In the genomic region with DNA sequence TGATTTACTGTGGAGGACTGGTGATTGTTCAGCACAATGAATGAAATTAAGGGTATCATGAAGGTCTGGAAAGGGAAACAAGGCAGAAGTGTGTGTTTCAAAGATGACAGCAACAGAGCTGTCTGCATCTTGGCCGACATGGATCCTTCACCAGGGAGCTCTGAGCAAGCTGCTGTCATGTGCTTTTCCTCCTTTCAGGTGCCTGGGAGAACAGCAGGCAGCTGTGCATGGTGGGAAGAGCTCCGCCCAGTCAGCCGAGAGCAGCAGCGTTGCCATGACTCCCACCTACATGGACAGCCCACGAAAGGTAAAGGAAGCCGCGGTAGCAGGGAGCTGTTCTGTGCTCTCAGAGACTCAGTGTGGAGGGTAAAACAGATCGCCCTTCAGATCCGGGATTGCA, we compare ENCODE assay signal across 13 cellular contexts.
A peak's percentile ranks its signal among the peaks of the same experiment; 100 is the strongest.
DNase-seq lines count a peak whose midpoint lies in the region; ATAC-seq and TF ChIP-seq lines count a peak whose summit lies in the region.
"Had no signal": no experiment of that assay in that cellular context is flagged by ENCODE, and none has a peak within 500 bp of the region (broad histone marks: within the 10 kb centered on the region; RNA-seq: fewer than 3 reads in every experiment).

No MANE protein-coding gene starts in this region.

- no peak for TF ChIP-seq CTCF in WTC11 (IDR thresholded peaks at IDR 0.05)
- TF ChIP-seq CTCF in osteocyte (IDR thresholded peaks at IDR 0.05) = no peak

- peaks cover 4% of the 10 kb centered on the region; the same call in 1 of the 2 replicates for H3K36me3 Mint-ChIP-seq in WTC11
- peaks cover 12% of the 10 kb centered on the region for H3K36me3 Mint-ChIP-seq in osteocyte (ENCODE audit: unreplicated experiment)
- peaks cover 7% of the 10 kb centered on the region for H3K36me3 Mint-ChIP-seq in T-helper 2 cell treated with Interferon-gamma antibody and Interleukin-4, amounts not matched to agents 5 μg/mL and 100 μg/mL, for 36 hours (ENCODE audit: low read depth)

- no peaks in the 10 kb centered on the region for H3K9me3 Mint-ChIP-seq in WTC11
- no peaks in the 10 kb centered on the region for H3K9me3 Mint-ChIP-seq in osteocyte (ENCODE audit: unreplicated experiment)
- H3K9me3 Mint-ChIP-seq in T-helper 2 cell treated with Interferon-gamma antibody and Interleukin-4, amounts not matched to agents 5 μg/mL and 100 μg/mL, for 36 hours = no peaks in the 10 kb centered on the region
- H3K9me3 Mint-ChIP-seq: activated T-helper 2 cell treated with anti-CD3 and anti-CD28 coated beads, Interferon-gamma antibody, Interleukin-2, Interleukin-4, amounts not matched to agents 10 μg/mL and 5 μg/mL and 100 μg/mL, durations not matched to agents 14 hours and 24 hours and 36 hours had no signal

- DNase-seq in DMS53 treated with DMSO at 0.1 percent for 48 hours (lab: John Stamatoyannopoulos, UW; ENCODE audit: unreplicated experiment) (peak; percentile 55), NCI-H2029 treated with DMSO at 0.1 percent for 48 hours (lab: John Stamatoyannopoulos, UW) (peak; percentile 74), WTC11 (ENCODE audit: low spot score) (peak; percentile 76), kidney tubule cell (ENCODE audit: low spot score) (peak; percentile 50), osteocyte (ENCODE audit: extremely low spot score, unreplicated experiment) (no peak)
- no peak for DNase-seq in T-helper 2 cell treated with Interferon-gamma antibody and Interleukin-4, amounts not matched to agents 5 μg/mL and 100 μg/mL, for 36 hours (ENCODE audit: low spot score)
- DNase-seq: cortex of kidney; heart right ventricle; stimulated activated CD4-positive, alpha-beta T cell treated with anti-CD3 and anti-CD28 coated beads, Interleukin-2, amount 100 ng/mL, for 48 hours had no signal

- H3K27ac Mint-ChIP-seq in WTC11 = peak overlapping the region; percentile 37
- no peak overlapping the region for H3K27ac Mint-ChIP-seq in osteocyte (ENCODE audit: unreplicated experiment)
- no peak overlapping the region for H3K27ac Mint-ChIP-seq in T-helper 2 cell treated with Interferon-gamma antibody and Interleukin-4, amounts not matched to agents 5 μg/mL and 100 μg/mL, for 36 hours
- H3K27ac Mint-ChIP-seq: activated T-helper 2 cell treated with anti-CD3 and anti-CD28 coated beads, Interferon-gamma antibody, Interleukin-2, Interleukin-4, amounts not matched to agents 10 μg/mL and 5 μg/mL and 100 μg/mL, durations not matched to agents 14 hours and 24 hours and 36 hours; B cell had no signal

- CTCF ChIA-PET in WTC11 (lab: Charles Lee) = interaction anchor here (0.8 to 3.6 kb wide), 11 partner anchors 11 to 192 kb away, joined by 3 to 53 read pairs (median 6); no protein-coding TSS in a partner anchor

- ATAC-seq in WTC11 (peak; percentile 100), GM21360 (IDR thresholded peaks at IDR 0.05; ENCODE audit: unreplicated experiment) (no peak), HG02840 (IDR thresholded peaks at IDR 0.05; ENCODE audit: low FRiP score, unreplicated experiment) (no peak)
- ATAC-seq: heart right ventricle had no signal

- no peak overlapping the region; the same call in 1 of the 2 replicates for H3K4me3 Mint-ChIP-seq in WTC11
- H3K4me3 Mint-ChIP-seq in osteocyte (ENCODE audit: unreplicated experiment) = no peak overlapping the region
- H3K4me3 Mint-ChIP-seq in T-helper 2 cell treated with Interferon-gamma antibody and Interleukin-4, amounts not matched to agents 5 μg/mL and 100 μg/mL, for 36 hours = no peak overlapping the region
- H3K4me3 Mint-ChIP-seq: B cell had no signal

- POLR2A ChIA-PET in WTC11 (lab: Charles Lee) = interaction anchor here (0.7 to 1.1 kb wide), 5 partner anchors 9 to 195 kb away, joined by 3 to 4 read pairs (median 3); a partner anchor contains a TSS

- H3K27me3 Mint-ChIP-seq in WTC11 (ENCODE audit: low read depth) = no peaks in the 10 kb centered on the region
- no peaks in the 10 kb centered on the region for H3K27me3 Mint-ChIP-seq in osteocyte (ENCODE audit: unreplicated experiment)
- H3K27me3 Mint-ChIP-seq in T-helper 2 cell treated with Interferon-gamma antibody and Interleukin-4, amounts not matched to agents 5 μg/mL and 100 μg/mL, for 36 hours (ENCODE audit: low read depth) = no peaks in the 10 kb centered on the region
- H3K27me3 Mint-ChIP-seq: B cell had no signal

- H3K4me1 Mint-ChIP-seq in WTC11 (peaks cover 10% of the 10 kb centered on the region), osteocyte (ENCODE audit: unreplicated experiment) (peaks cover 13% of the 10 kb centered on the region)
- H3K4me1 Mint-ChIP-seq in T-helper 2 cell treated with Interferon-gamma antibody and Interleukin-4, amounts not matched to agents 5 μg/mL and 100 μg/mL, for 36 hours (ENCODE audit: low read depth) = peaks cover 4% of the 10 kb centered on the region
- H3K4me1 Mint-ChIP-seq: B cell had no signal

TF ChIP-seq in WTC11, 78 proteins besides CTCF, POLR2A, EP300 and RAD21:
- TF ChIP-seq, protein P1, sequence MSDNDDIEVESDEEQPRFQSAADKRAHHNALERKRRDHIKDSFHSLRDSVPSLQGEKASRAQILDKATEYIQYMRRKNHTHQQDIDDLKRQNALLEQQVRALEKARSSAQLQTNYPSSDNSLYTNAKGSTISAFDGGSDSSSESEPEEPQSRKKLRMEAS (CRISPR knock-in tag; IDR thresholded peaks at IDR 0.05) = peak; percentile 36; the same call in 1 of the 2 replicates
- TF ChIP-seq, protein P2, sequence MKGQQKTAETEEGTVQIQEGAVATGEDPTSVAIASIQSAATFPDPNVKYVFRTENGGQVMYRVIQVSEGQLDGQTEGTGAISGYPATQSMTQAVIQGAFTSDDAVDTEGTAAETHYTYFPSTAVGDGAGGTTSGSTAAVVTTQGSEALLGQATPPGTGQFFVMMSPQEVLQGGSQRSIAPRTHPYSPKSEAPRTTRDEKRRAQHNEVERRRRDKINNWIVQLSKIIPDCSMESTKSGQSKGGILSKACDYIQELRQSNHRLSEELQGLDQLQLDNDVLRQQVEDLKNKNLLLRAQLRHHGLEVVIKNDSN (CRISPR knock-in tag; IDR thresholded peaks at IDR 0.05) = peak; percentile 65; the same call in 1 of the 2 replicates
- TF ChIP-seq NR3C1 (CRISPR knock-in tag; conservative IDR thresholded peaks at IDR 0.05; ENCODE audit: low read depth) = no peak
- TF ChIP-seq, protein P3, sequence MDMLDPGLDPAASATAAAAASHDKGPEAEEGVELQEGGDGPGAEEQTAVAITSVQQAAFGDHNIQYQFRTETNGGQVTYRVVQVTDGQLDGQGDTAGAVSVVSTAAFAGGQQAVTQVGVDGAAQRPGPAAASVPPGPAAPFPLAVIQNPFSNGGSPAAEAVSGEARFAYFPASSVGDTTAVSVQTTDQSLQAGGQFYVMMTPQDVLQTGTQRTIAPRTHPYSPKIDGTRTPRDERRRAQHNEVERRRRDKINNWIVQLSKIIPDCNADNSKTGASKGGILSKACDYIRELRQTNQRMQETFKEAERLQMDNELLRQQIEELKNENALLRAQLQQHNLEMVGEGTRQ (CRISPR knock-in tag; IDR thresholded peaks at IDR 0.05) = peak; percentile 72
- TF ChIP-seq NFYB (CRISPR knock-in tag; conservative IDR thresholded peaks at IDR 0.05; ENCODE audit: low read depth) = no peak

Comparison
In these comparisons a context has a peak if more than half of its experiments do, and no peak if none do; other contexts are left out.
1. DNase-seq: peak in DMS53 treated with DMSO at 0.1 percent for 48 hours (single experiment), NCI-H2029 treated with DMSO at 0.1 percent for 48 hours (single experiment), WTC11 (single experiment) and kidney tubule cell (single experiment); none in osteocyte (single experiment) and T-helper 2 cell treated with Interferon-gamma antibody and Interleukin-4, amounts not matched to agents 5 μg/mL and 100 μg/mL, for 36 hours (single experiment).